In the genomic region with DNA sequence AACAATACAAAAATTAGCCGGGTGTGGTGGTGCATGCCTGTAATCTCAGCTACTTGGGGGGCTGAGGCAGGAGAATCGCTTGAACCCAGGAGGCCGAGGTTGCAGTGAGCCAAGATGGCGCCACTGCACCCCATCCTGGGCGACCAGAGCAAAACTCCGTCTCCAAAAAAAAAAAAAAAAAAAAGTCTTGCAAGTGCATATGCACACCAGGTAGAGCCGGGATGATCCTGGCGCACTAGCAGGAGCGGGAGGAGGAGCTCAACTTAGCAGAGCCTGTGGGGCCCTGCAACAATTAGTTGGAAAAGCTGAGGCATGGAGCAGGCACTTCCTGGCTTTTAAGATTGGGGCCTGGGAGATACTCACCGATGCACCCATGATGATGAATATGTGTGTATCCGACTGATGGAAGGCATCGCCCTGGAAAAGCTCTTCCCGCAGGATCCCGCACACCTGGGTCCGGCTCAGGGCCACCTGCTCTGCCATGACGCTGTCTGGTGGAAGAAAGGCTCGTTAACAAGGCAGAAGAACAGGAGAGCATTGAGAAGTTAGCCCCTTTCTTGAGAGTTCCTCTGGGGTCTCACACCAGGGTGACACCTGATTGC, we compare ENCODE assay signal across 9 cellular contexts. TPM values are rescaled to one million over a fixed set of nuclear protein-coding genes. Genes with fewer than 3 reads are reported as not detected.
DNase-seq lines count a peak whose midpoint lies in the region; ATAC-seq and TF ChIP-seq lines count a peak whose summit lies in the region.
"Had no signal": no experiment of that assay in that cellular context is flagged by ENCODE, and none has a peak within 500 bp of the region (broad histone marks: within the 10 kb centered on the region; RNA-seq: fewer than 3 reads in every experiment).

No MANE protein-coding gene starts in this region.

- no peak for TF ChIP-seq EP300 in suprapubic skin (IDR thresholded peaks at IDR 0.05)

- H3K27ac ChIP-seq in iPS-20b (ENCODE audit: low read length), result no peak overlapping the region
- H3K27ac ChIP-seq in suprapubic skin, result no peak overlapping the region

- no peak for TF ChIP-seq POLR2A in suprapubic skin (IDR thresholded peaks at IDR 0.05)

- peak overlapping the region; percentile 71 for H3K27ac Mint-ChIP-seq in activated CD8-positive, alpha-beta memory T cell treated with anti-CD3 and anti-CD28 coated beads, Interleukin-2, amount 10 ng/mL, durations not matched to agents 7 days and 5 days
- peak overlapping the region; percentile 61 for H3K27ac Mint-ChIP-seq in activated T-helper 1 cell treated with anti-CD3 and anti-CD28 coated beads, Interleukin-12 subunit alpha, Interleukin-12 subunit beta, Interleukin-2, Interleukin-4 antibody, amounts not matched to agents 30 ng/mL and 10 ng/mL and 1 ng/mL, durations not matched to agents 14 hours and 24 hours and 36 hours

- H3K36me3 Mint-ChIP-seq in activated CD8-positive, alpha-beta memory T cell treated with anti-CD3 and anti-CD28 coated beads, Interleukin-2, amount 10 ng/mL, durations not matched to agents 7 days and 5 days, result peaks cover 25% of the 10 kb centered on the region
- H3K36me3 Mint-ChIP-seq in activated T-helper 1 cell treated with anti-CD3 and anti-CD28 coated beads, Interleukin-12 subunit alpha, Interleukin-12 subunit beta, Interleukin-2, Interleukin-4 antibody, amounts not matched to agents 30 ng/mL and 10 ng/mL and 1 ng/mL, durations not matched to agents 14 hours and 24 hours and 36 hours (ENCODE audit: low read depth), result peaks cover 23% of the 10 kb centered on the region

- intact Hi-C loops in activated T-helper 1 cell treated with anti-CD3 and anti-CD28 coated beads, Interleukin-12 subunit alpha, Interleukin-12 subunit beta, Interleukin-2, Interleukin-4 antibody, amounts not matched to agents 30 ng/mL and 10 ng/mL and 1 ng/mL, durations not matched to agents 14 hours and 24 hours and 36 hours (cut with micrococcal nuclease), result loop anchor here (2.0 kb wide), 1 partner anchor 67 kb away; the partner anchor contains the start of gene LAGE3

- ATAC-seq in activated CD8-positive, alpha-beta memory T cell treated with anti-CD3 and anti-CD28 coated beads, Interleukin-2, amount 10 ng/mL, durations not matched to agents 7 days and 5 days, result no peak
- no peak for ATAC-seq in GM18907 (IDR thresholded peaks at IDR 0.05; ENCODE audit: unreplicated experiment)

- peak overlapping the region; percentile 83 for H3K4me3 ChIP-seq in iPS-20b (ENCODE audit: low read length)
- peak overlapping the region; percentile 67 for H3K4me3 ChIP-seq in suprapubic skin

- peak overlapping the region; percentile 99 for H3K4me3 Mint-ChIP-seq in activated CD8-positive, alpha-beta memory T cell treated with anti-CD3 and anti-CD28 coated beads, Interleukin-2, amount 10 ng/mL, durations not matched to agents 7 days and 5 days
- H3K4me3 Mint-ChIP-seq in activated T-helper 1 cell treated with anti-CD3 and anti-CD28 coated beads, Interleukin-12 subunit alpha, Interleukin-12 subunit beta, Interleukin-2, Interleukin-4 antibody, amounts not matched to agents 30 ng/mL and 10 ng/mL and 1 ng/mL, durations not matched to agents 14 hours and 24 hours and 36 hours, result peak overlapping the region; percentile 80

- no peaks in the 10 kb centered on the region for H3K9me3 Mint-ChIP-seq in activated CD8-positive, alpha-beta memory T cell treated with anti-CD3 and anti-CD28 coated beads, Interleukin-2, amount 10 ng/mL, durations not matched to agents 7 days and 5 days (ENCODE audit: low read depth)
- no peaks in the 10 kb centered on the region for H3K9me3 Mint-ChIP-seq in activated T-helper 1 cell treated with anti-CD3 and anti-CD28 coated beads, Interleukin-12 subunit alpha, Interleukin-12 subunit beta, Interleukin-2, Interleukin-4 antibody, amounts not matched to agents 30 ng/mL and 10 ng/mL and 1 ng/mL, durations not matched to agents 14 hours and 24 hours and 36 hours

- H3K9ac ChIP-seq in iPS-20b (ENCODE audit: low read depth, low read length), result peak overlapping the region; percentile 90; the same call in 1 of the 2 replicates

- H3K9me3 ChIP-seq in iPS-20b (ENCODE audit: insufficient read depth, low read depth, low read length) (no peaks in the 10 kb centered on the region), suprapubic skin (no peaks in the 10 kb centered on the region)

- no peaks in the 10 kb centered on the region for H3K27me3 Mint-ChIP-seq in activated CD8-positive, alpha-beta memory T cell treated with anti-CD3 and anti-CD28 coated beads, Interleukin-2, amount 10 ng/mL, durations not matched to agents 7 days and 5 days
- H3K27me3 Mint-ChIP-seq in activated T-helper 1 cell treated with anti-CD3 and anti-CD28 coated beads, Interleukin-12 subunit alpha, Interleukin-12 subunit beta, Interleukin-2, Interleukin-4 antibody, amounts not matched to agents 30 ng/mL and 10 ng/mL and 1 ng/mL, durations not matched to agents 14 hours and 24 hours and 36 hours (ENCODE audit: insufficient read depth), result no peaks in the 10 kb centered on the region

- CTCF ChIA-PET in activated CD8-positive, alpha-beta memory T cell treated with anti-CD3 and anti-CD28 coated beads, Interleukin-2, amount 10 ng/mL, durations not matched to agents 7 days and 5 days (lab: Charles Lee), result no interaction called here

- peaks cover 66% of the 10 kb centered on the region for H3K4me1 Mint-ChIP-seq in activated CD8-positive, alpha-beta memory T cell treated with anti-CD3 and anti-CD28 coated beads, Interleukin-2, amount 10 ng/mL, durations not matched to agents 7 days and 5 days
- H3K4me1 Mint-ChIP-seq in activated T-helper 1 cell treated with anti-CD3 and anti-CD28 coated beads, Interleukin-12 subunit alpha, Interleukin-12 subunit beta, Interleukin-2, Interleukin-4 antibody, amounts not matched to agents 30 ng/mL and 10 ng/mL and 1 ng/mL, durations not matched to agents 14 hours and 24 hours and 36 hours (ENCODE audit: low read depth), result peaks cover 37% of the 10 kb centered on the region

- WGBS in suprapubic skin, result 86% methylated on average over 17 of the region's 17 CpGs

- DNase-seq in activated CD8-positive, alpha-beta memory T cell treated with anti-CD3 and anti-CD28 coated beads, Interleukin-2, amount 10 ng/mL, durations not matched to agents 7 days and 5 days, result no peak
- no peak for DNase-seq in activated CD8-positive, alpha-beta memory T cell treated with anti-CD3 and anti-CD28 coated beads, Interleukin-2, amount 50 U/mL, for 48 hours
- DNase-seq in activated T-helper 1 cell treated with anti-CD3 and anti-CD28 coated beads, Interleukin-12 subunit alpha, Interleukin-12 subunit beta, Interleukin-2, Interleukin-4 antibody, amounts not matched to agents 30 ng/mL and 10 ng/mL and 1 ng/mL, durations not matched to agents 14 hours and 24 hours and 36 hours (ENCODE audit: low spot score), result no peak
- no peak for DNase-seq in suprapubic skin (ENCODE audit: low spot score in 2 of 2)
- DNase-seq in NK-92 treated with Interleukin-12 subunit alpha and Interleukin-12 subunit beta, amount 100 ng/mL, for 24 hours (lab: John Stamatoyannopoulos, UW), result no peak
- no peak for DNase-seq in stimulated activated CD4-positive, alpha-beta T cell treated with anti-CD3 and anti-CD28 coated beads, Interleukin-2, amount 100 ng/mL, for 48 hours
- DNase-seq: hypothalamus had no signal

- no peak for TF ChIP-seq CTCF in suprapubic skin (IDR thresholded peaks at IDR 0.05)

- no peaks in the 10 kb centered on the region for H3K4me1 ChIP-seq in iPS-20b (ENCODE audit: insufficient read depth, low read length)
- H3K4me1 ChIP-seq in suprapubic skin, result peaks cover 49% of the 10 kb centered on the region

- H3K27me3 ChIP-seq in iPS-20b (ENCODE audit: insufficient read depth, low read length) (no peaks in the 10 kb centered on the region), suprapubic skin (no peaks in the 10 kb centered on the region)

- H3K36me3 ChIP-seq in iPS-20b (ENCODE audit: insufficient read depth, low read depth, low read length) (peaks cover 24% of the 10 kb centered on the region; the same call in 1 of the 2 replicates), suprapubic skin (no peaks in the 10 kb centered on the region)

RNA-seq across cellular contexts. Expression of gene G6PD, which starts 0.9 kb away (rescaled TPM):
- total RNA-seq in activated CD8-positive, alpha-beta memory T cell treated with anti-CD3 and anti-CD28 coated beads, Interleukin-2, amount 10 ng/mL, durations not matched to agents 7 days and 5 days, result 100 to 1,000 TPM; 116 to 117 TPM
- total RNA-seq in activated T-helper 1 cell treated with anti-CD3 and anti-CD28 coated beads, Interleukin-12 subunit alpha, Interleukin-12 subunit beta, Interleukin-2, Interleukin-4 antibody, amounts not matched to agents 30 ng/mL and 10 ng/mL and 1 ng/mL, durations not matched to agents 14 hours and 24 hours and 36 hours, result 72.4 and 74.8 TPM in 2 replicates
- total RNA-seq in suprapubic skin, result 10 to 100 TPM; 22.6 to 60.4 (median 42.0) TPM

RNA-seq across cellular contexts. Expression of gene IKBKG, which starts 1.6 kb away (rescaled TPM):
- total RNA-seq in activated CD8-positive, alpha-beta memory T cell treated with anti-CD3 and anti-CD28 coated beads, Interleukin-2, amount 10 ng/mL, durations not matched to agents 7 days and 5 days, result 10 to 100 TPM; 53.0 to 58.1 TPM
- total RNA-seq in activated T-helper 1 cell treated with anti-CD3 and anti-CD28 coated beads, Interleukin-12 subunit alpha, Interleukin-12 subunit beta, Interleukin-2, Interleukin-4 antibody, amounts not matched to agents 30 ng/mL and 10 ng/mL and 1 ng/mL, durations not matched to agents 14 hours and 24 hours and 36 hours, result 40.7 and 41.2 TPM in 2 replicates
- total RNA-seq in suprapubic skin, result 10 to 100 TPM; 13.1 to 18.3 (median 15.3) TPM

RNA-seq across cellular contexts. Expression of gene FAM3A, which starts 29.7 kb away (rescaled TPM):
- total RNA-seq in activated CD8-positive, alpha-beta memory T cell treated with anti-CD3 and anti-CD28 coated beads, Interleukin-2, amount 10 ng/mL, durations not matched to agents 7 days and 5 days, result 10 to 100 TPM; 21.5 to 31.7 TPM
- total RNA-seq in activated T-helper 1 cell treated with anti-CD3 and anti-CD28 coated beads, Interleukin-12 subunit alpha, Interleukin-12 subunit beta, Interleukin-2, Interleukin-4 antibody, amounts not matched to agents 30 ng/mL and 10 ng/mL and 1 ng/mL, durations not matched to agents 14 hours and 24 hours and 36 hours, result 35.9 and 40.1 TPM in 2 replicates
- 10 to 100 TPM; 33.5 to 40.6 (median 36.6) TPM for total RNA-seq in suprapubic skin

RNA-seq across cellular contexts. Expression of gene CTAG1A, which starts 39.2 kb away (rescaled TPM):
- not detected for total RNA-seq in activated CD8-positive, alpha-beta memory T cell treated with anti-CD3 and anti-CD28 coated beads, Interleukin-2, amount 10 ng/mL, durations not matched to agents 7 days and 5 days
- not detected in 2 replicates for total RNA-seq in activated T-helper 1 cell treated with anti-CD3 and anti-CD28 coated beads, Interleukin-12 subunit alpha, Interleukin-12 subunit beta, Interleukin-2, Interleukin-4 antibody, amounts not matched to agents 30 ng/mL and 10 ng/mL and 1 ng/mL, durations not matched to agents 14 hours and 24 hours and 36 hours
- not detected for total RNA-seq in suprapubic skin

RNA-seq across cellular contexts. Expression of gene SLC10A3, which starts 55.3 kb away (rescaled TPM):
- 10 to 100 TPM; 24.3 to 24.9 TPM for total RNA-seq in activated CD8-positive, alpha-beta memory T cell treated with anti-CD3 and anti-CD28 coated beads, Interleukin-2, amount 10 ng/mL, durations not matched to agents 7 days and 5 days
- total RNA-seq in activated T-helper 1 cell treated with anti-CD3 and anti-CD28 coated beads, Interleukin-12 subunit alpha, Interleukin-12 subunit beta, Interleukin-2, Interleukin-4 antibody, amounts not matched to agents 30 ng/mL and 10 ng/mL and 1 ng/mL, durations not matched to agents 14 hours and 24 hours and 36 hours, result 19.9 and 23.1 TPM in 2 replicates
- 10 to 100 TPM; 16.5 to 45.0 (median 38.8) TPM for total RNA-seq in suprapubic skin
